ENCODE assay signal across 8 cellular contexts in the genomic region with DNA sequence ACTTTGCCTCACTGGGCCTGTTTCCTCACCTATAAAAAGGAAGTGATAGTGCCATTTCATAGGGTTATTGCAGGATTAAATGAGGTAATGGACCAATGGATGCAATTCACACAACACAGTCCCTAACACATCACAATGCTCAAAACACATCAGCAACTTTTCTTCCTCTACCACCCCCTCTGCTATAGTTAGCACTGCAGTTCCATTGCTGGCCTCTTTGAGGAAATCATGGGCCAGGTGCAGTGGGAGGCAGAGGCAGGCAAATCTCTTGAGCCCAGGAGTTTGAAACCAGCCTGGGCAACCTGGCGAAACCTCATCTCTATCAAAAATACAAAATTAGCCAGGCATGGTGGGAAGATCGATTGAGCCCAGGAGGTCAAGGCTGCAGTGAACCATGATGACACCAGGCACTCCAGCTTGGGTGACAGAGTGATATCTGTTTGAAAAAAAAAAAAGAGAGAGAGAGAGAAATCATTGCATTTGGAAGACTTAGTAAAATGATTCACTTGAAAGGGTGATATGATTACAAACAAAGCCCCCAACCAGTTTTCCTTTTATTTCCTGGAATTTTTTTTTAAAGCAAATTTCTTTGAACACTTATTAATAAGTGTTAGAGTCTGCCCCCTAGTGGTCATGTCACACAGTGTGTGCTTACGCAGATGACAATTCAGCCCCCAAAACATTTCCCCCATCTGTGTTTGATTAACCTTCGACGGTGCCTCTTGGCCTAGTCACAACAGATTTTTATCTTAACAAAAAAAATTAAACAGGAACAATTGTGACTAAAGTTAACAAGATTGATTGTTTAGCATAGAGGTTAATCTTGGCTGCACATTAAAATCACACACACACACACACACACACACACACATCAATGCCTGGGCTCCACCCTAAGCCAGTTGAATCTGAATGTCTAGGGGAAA.
DNase-seq lines count a peak whose midpoint lies in the region; ATAC-seq and TF ChIP-seq lines count a peak whose summit lies in the region.

No MANE protein-coding gene starts in this region.

- H3K4me1 ChIP-seq in upper lobe of right lung = no peaks in the 10 kb centered on the region

- no peaks in the 10 kb centered on the region for H3K36me3 ChIP-seq in upper lobe of right lung

- H3K4me3 ChIP-seq in AG10803 (ENCODE audit: low read length) = no peak overlapping the region
- no peak overlapping the region for H3K4me3 ChIP-seq in choroid plexus epithelial cell (ENCODE audit: low read depth, low read length)
- H3K4me3 ChIP-seq in upper lobe of right lung = no peak overlapping the region

- TF ChIP-seq CTCF in AG10803 (conservative IDR thresholded peaks at IDR 0.05; ENCODE audit: low read length) (peak; percentile 76), GM12872 (IDR thresholded peaks at IDR 0.05; ENCODE audit: insufficient read depth, low read depth, low read length) (peak; percentile 71), RWPE1 (conservative IDR thresholded peaks at IDR 0.05; ENCODE audit: low read depth) (peak; percentile 77), choroid plexus epithelial cell (conservative IDR thresholded peaks at IDR 0.05; ENCODE audit: low read depth, low read length) (peak; percentile 76), upper lobe of right lung (IDR thresholded peaks at IDR 0.05) (peak; percentile 78)

- ATAC-seq in upper lobe of right lung = peak; percentile 57

- peaks cover 13% of the 10 kb centered on the region for H3K27me3 ChIP-seq in upper lobe of right lung

- H3K27ac ChIP-seq in RWPE1 (no peak overlapping the region), upper lobe of right lung (no peak overlapping the region)

- no peaks in the 10 kb centered on the region for H3K9me3 ChIP-seq in upper lobe of right lung

- DNase-seq in AG10803 (ENCODE audit: low read depth) (peak; percentile 50), HPDE6-E6E7 (ENCODE audit: extremely low spot score) (peak; percentile 12), RWPE1 (ENCODE audit: low spot score) (peak; percentile 38), choroid plexus epithelial cell (ENCODE audit: low read depth) (peak; percentile 76), medulla oblongata (ENCODE audit: extremely low spot score) (peak; percentile 50), upper lobe of right lung (no peak)
- no peak for DNase-seq in activated effector memory CD4-positive, alpha-beta T cell treated with Interleukin-2 at 50 U/mL for 16 hours

- POLR2A ChIA-PET in RWPE1 (lab: Yijun Ruan, JAX; ENCODE audit: low non-redundant PET) = no interaction called here

- intact Hi-C loops in upper lobe of right lung (cut with DNase I) = no loop called here

- CTCF ChIA-PET in RWPE1 (lab: Yijun Ruan, JAX) = interaction anchor here (0.7 to 1.8 kb wide), 7 partner anchors 11 to 1855 kb away, joined by 3 to 10 read pairs (median 3); no protein-coding TSS in a partner anchor

Comparison
In these comparisons a context has a peak if more than half of its experiments do, and no peak if none do; other contexts are left out.
1. DNase-seq: peak in AG10803 (single experiment), HPDE6-E6E7 (single experiment), RWPE1 (single experiment), choroid plexus epithelial cell (single experiment) and medulla oblongata (single experiment); none in upper lobe of right lung (single experiment) and activated effector memory CD4-positive, alpha-beta T cell treated with Interleukin-2 at 50 U/mL for 16 hours (single experiment).
2. Peak in every context shown above with its lines, with median percentiles within 50 percentile points of each other: CTCF ChIP-seq.